Comparison of ENCODE assay signal across 3 cellular contexts in genomic region chrX:155441097-155441496, GRCh38.
TF ChIP-seq lines count a peak whose summit lies in the region.

No MANE protein-coding gene starts in this region.

TF ChIP-seq in A549, 52 proteins besides CTCF, POLR2A, EP300 and RAD21:
- TF ChIP-seq SREBF2 (IDR thresholded peaks at IDR 0.05), result no peak
- TF ChIP-seq MAX (IDR thresholded peaks at IDR 0.05), result no peak
- peak; percentile 68 for TF ChIP-seq ZFP36 (IDR thresholded peaks at IDR 0.05; ENCODE audit: borderline replicate concordance, partially characterized antibody)

TF ChIP-seq in HEK293, 187 proteins besides CTCF, POLR2A, EP300 and RAD21:
- TF ChIP-seq ZNF585B (tag by site-specific recombination; IDR thresholded peaks at IDR 0.05) (peak; percentile 93), PRDM2 (tag by site-specific recombination; IDR thresholded peaks at IDR 0.05; ENCODE audit: borderline replicate concordance) (no peak)

TF ChIP-seq in K562, 482 proteins besides CTCF, POLR2A, EP300 and RAD21:
- no peak for TF ChIP-seq NR2F6 (CRISPR knock-in tag; IDR thresholded peaks at IDR 0.05)
- peak; percentile 68 for TF ChIP-seq ZFP36 (IDR thresholded peaks at IDR 0.05; ENCODE audit: low read depth, low read length, partially characterized antibody)
